Comparison of ENCODE assay signal across 16 cellular contexts in genomic region chrX:41984628-41985027, GRCh38.
DNase-seq lines count a peak whose midpoint lies in the region; ATAC-seq and TF ChIP-seq lines count a peak whose summit lies in the region.
"Had no signal": no experiment of that assay in that cellular context is flagged by ENCODE, and none has a peak within 500 bp of the region (broad histone marks: within the 10 kb centered on the region; RNA-seq: fewer than 3 reads in every experiment).

No MANE protein-coding gene starts in this region.

- TF ChIP-seq CTCF in H9 (conservative IDR thresholded peaks at IDR 0.05) (no peak), natural killer cell (IDR thresholded peaks at IDR 0.05) (no peak), GM13976 (IDR thresholded peaks at IDR 0.05; ENCODE audit: borderline replicate concordance, control extremely low read depth, extremely low read depth, insufficient read depth, missing control alignments) (no peak)

- no peak for ATAC-seq in stimulated activated naive CD8-positive, alpha-beta T cell treated with anti-CD3 and anti-CD28 coated beads, Interleukin-15, Interleukin-2, amounts not matched to agents 100 U/mL and 50 U/mL, for 24 hours
- no peak for ATAC-seq in stimulated activated naive CD8-positive, alpha-beta T cell treated with anti-CD3 and anti-CD28 coated beads, Interleukin-15, amount 100 ng/mL, for 72 hours
- ATAC-seq in natural killer cell, result no peak
- ATAC-seq: left lung had no signal

- no peaks in the 10 kb centered on the region; a peak in 1 of 7 replicates for H3K36me3 Mint-ChIP-seq in H9 (ENCODE audit: insufficient read depth in 1 of 3, low read depth in 3 of 3)
- no peaks in the 10 kb centered on the region for H3K36me3 Mint-ChIP-seq in natural killer cell
- H3K36me3 Mint-ChIP-seq: activated naive CD8-positive, alpha-beta T cell had no signal

- no peak overlapping the region for H2BK12ac ChIP-seq in H9 (ENCODE audit: insufficient read length, low read depth, low read length)

- no peak overlapping the region for H3K4me3 Mint-ChIP-seq in stimulated activated naive CD8-positive, alpha-beta T cell treated with anti-CD3 and anti-CD28 coated beads, Interleukin-15, amount 100 ng/mL, for 72 hours
- H3K4me3 Mint-ChIP-seq in H9, result no peak overlapping the region
- H3K4me3 Mint-ChIP-seq in natural killer cell, result no peak overlapping the region
- H3K4me3 Mint-ChIP-seq: activated naive CD8-positive, alpha-beta T cell had no signal

- H3K4me1 ChIP-seq in H9 (ENCODE audit: insufficient read depth, low read length), result no peaks in the 10 kb centered on the region
- H3K4me1 ChIP-seq: left lung had no signal

- no peaks in the 10 kb centered on the region for H3K4me1 Mint-ChIP-seq in stimulated activated naive CD8-positive, alpha-beta T cell treated with anti-CD3 and anti-CD28 coated beads, Interleukin-15, amount 100 ng/mL, for 72 hours
- no peaks in the 10 kb centered on the region; a peak in 1 of 4 replicates for H3K4me1 Mint-ChIP-seq in H9
- H3K4me1 Mint-ChIP-seq in natural killer cell, result no peaks in the 10 kb centered on the region

- H4K8ac ChIP-seq in H9 (replicated peaks; ENCODE audit: insufficient read length, low read depth, low read length), result no peak overlapping the region

- peak; percentile 3 for DNase-seq in stimulated activated naive CD8-positive, alpha-beta T cell treated with anti-CD3 and anti-CD28 coated beads, Interleukin-15, Interleukin-2, amounts not matched to agents 100 U/mL and 50 U/mL, for 24 hours
- DNase-seq in stimulated activated naive CD8-positive, alpha-beta T cell treated with anti-CD3 and anti-CD28 coated beads, Interleukin-15, amount 100 ng/mL, for 72 hours, result no peak
- peak; percentile 82 for DNase-seq in SW480 (ENCODE audit: low spot score)
- DNase-seq in kidney glomerular epithelial cell (lab: John Stamatoyannopoulos, UW), result peak; percentile 61
- no peak for DNase-seq in H9
- no peak for DNase-seq in natural killer cell
- no peak for DNase-seq in GM13976 (ENCODE audit: low spot score)
- DNase-seq in activated CD4-positive, CD25-positive, alpha-beta regulatory T cell treated with anti-CD3 and anti-CD28 coated beads, Interleukin-2, amount 50 U/mL, for 72 hours, result no peak
- DNase-seq: activated CD4-positive, alpha-beta T cell treated with anti-CD3 and anti-CD28 coated beads for 1 hour; hypothalamus; left lung; NCI-H1694; NCI-H446 treated with DMSO at 0.1 percent for 48 hours; SIG-M5; small intestine had no signal

- no peak overlapping the region for H3K27ac ChIP-seq in H9 (ENCODE audit: insufficient read length, low read depth, low read length)
- H3K27ac ChIP-seq: left lung had no signal

- H3K27ac Mint-ChIP-seq in stimulated activated naive CD8-positive, alpha-beta T cell treated with anti-CD3 and anti-CD28 coated beads, Interleukin-15, amount 100 ng/mL, for 72 hours, result no peak overlapping the region
- H3K27ac Mint-ChIP-seq in H9 (no peak overlapping the region), natural killer cell (no peak overlapping the region)
- H3K27ac Mint-ChIP-seq: activated naive CD8-positive, alpha-beta T cell had no signal

- no peaks in the 10 kb centered on the region for H3K27me3 ChIP-seq in H9 (ENCODE audit: insufficient read depth, low read length)

- no peak overlapping the region for H2BK15ac ChIP-seq in H9 (ENCODE audit: low read depth, low read length)

- H3K14ac ChIP-seq in H9 (ENCODE audit: insufficient read depth, low read length), result no peak overlapping the region

- H3K4me2 ChIP-seq in H9 (ENCODE audit: insufficient read depth, insufficient read length, low read length), result no peak overlapping the region

- H3K27me3 Mint-ChIP-seq in stimulated activated naive CD8-positive, alpha-beta T cell treated with anti-CD3 and anti-CD28 coated beads, Interleukin-15, amount 100 ng/mL, for 72 hours, result no peaks in the 10 kb centered on the region
- no peaks in the 10 kb centered on the region for H3K27me3 Mint-ChIP-seq in H9 (ENCODE audit: low read depth)
- H3K27me3 Mint-ChIP-seq in natural killer cell (ENCODE audit: low read depth in 2 of 2), result peaks cover 6 to 20% of the 10 kb centered on the region in 2 donors
- H3K27me3 Mint-ChIP-seq: activated naive CD8-positive, alpha-beta T cell had no signal

- no peaks in the 10 kb centered on the region for H3K79me2 ChIP-seq in H9 (ENCODE audit: insufficient read depth, low read length)

- no peak overlapping the region for H3K23ac ChIP-seq in H9 (ENCODE audit: insufficient read length, low read depth, low read length)

- no peaks in the 10 kb centered on the region for H3K23me2 ChIP-seq in H9 (ENCODE audit: insufficient read length, low read depth, low read length, poor library complexity, severe bottlenecking)

- no peak overlapping the region for H3K4ac ChIP-seq in H9 (ENCODE audit: low read depth, low read length)

- H3K9me3 ChIP-seq in H9 (ENCODE audit: control insufficient read depth, low read depth, low read length), result no peaks in the 10 kb centered on the region
- H3K9me3 ChIP-seq: left lung had no signal

- no peak overlapping the region for H3K18ac ChIP-seq in H9 (ENCODE audit: insufficient read length, low read depth, low read length)

- no peak overlapping the region for H3K56ac ChIP-seq in H9 (ENCODE audit: insufficient read length, low read depth, low read length)

- H3K9ac ChIP-seq in H9 (ENCODE audit: extremely low read depth, insufficient read length, low read length), result no peak overlapping the region

- no peak overlapping the region for H2BK120ac ChIP-seq in H9 (ENCODE audit: low read depth, low read length, poor library complexity, severe bottlenecking)

- H4K20me1 ChIP-seq in H9 (ENCODE audit: control insufficient read depth, insufficient read depth, insufficient read length), result no peaks in the 10 kb centered on the region

- no peak overlapping the region for H2AK5ac ChIP-seq in H9 (ENCODE audit: insufficient read length, low read length)

- no peak overlapping the region for H4K91ac ChIP-seq in H9 (ENCODE audit: insufficient read length, low read depth, low read length)

- no peak overlapping the region for H3T11ph ChIP-seq in H9 (ENCODE audit: low read length)

- peaks cover 4 to 6% of the 10 kb centered on the region in 2 donors for H3K9me3 Mint-ChIP-seq in stimulated activated naive CD8-positive, alpha-beta T cell treated with anti-CD3 and anti-CD28 coated beads, Interleukin-15, amount 100 ng/mL, for 72 hours
- H3K9me3 Mint-ChIP-seq in H9, result peaks cover 33 to 46% of the 10 kb centered on the region in 2 experiments
- no peaks in the 10 kb centered on the region for H3K9me3 Mint-ChIP-seq in natural killer cell

- H4K5ac ChIP-seq in H9 (ENCODE audit: insufficient read length, low read depth, low read length), result no peak overlapping the region

- in situ Hi-C loops in GM13976 (cut with MboI; ENCODE audit: low sequenced_read_pairs, unreplicated experiment), result no loop called here

- no CpG with 5 or more reads among the region's 6 CpGs for WGBS in H9 (ENCODE audit: extremely low coverage, insufficient read length, low lambda C conversion rate)

- H2AFZ ChIP-seq in H9 (ENCODE audit: low read length), result no peak overlapping the region

- no peak overlapping the region for H2BK5ac ChIP-seq in H9 (ENCODE audit: insufficient read length, low read length)

- H3K79me1 ChIP-seq in H9 (ENCODE audit: insufficient read depth, low read depth, low read length, poor library complexity, severe bottlenecking), result no peaks in the 10 kb centered on the region

- no peak overlapping the region for H2BK20ac ChIP-seq in H9 (ENCODE audit: low read depth, low read length, poor library complexity, severe bottlenecking)

- intact Hi-C loops in natural killer cell (cut with micrococcal nuclease), result no loop called here

Comparison
In these comparisons a context has a peak if more than half of its experiments do, and no peak if none do; other contexts are left out.
1. DNase-seq: peak in stimulated activated naive CD8-positive, alpha-beta T cell treated with anti-CD3 and anti-CD28 coated beads, Interleukin-15, Interleukin-2, amounts not matched to agents 100 U/mL and 50 U/mL, for 24 hours (single experiment), SW480 (single experiment) and kidney glomerular epithelial cell (single experiment); none in stimulated activated naive CD8-positive, alpha-beta T cell treated with anti-CD3 and anti-CD28 coated beads, Interleukin-15, amount 100 ng/mL, for 72 hours (0 of 2), H9 (single experiment), natural killer cell (single experiment), GM13976 (single experiment) and activated CD4-positive, CD25-positive, alpha-beta regulatory T cell treated with anti-CD3 and anti-CD28 coated beads, Interleukin-2, amount 50 U/mL, for 72 hours (single experiment).